ENCODE assay signal across 11 cellular contexts in genomic region chr17:7580631-7581554, GRCh38. TPM values are rescaled to one million over a fixed set of nuclear protein-coding genes. Genes with fewer than 3 reads are reported as not detected.
DNase-seq lines count a peak whose midpoint lies in the region; ATAC-seq and TF ChIP-seq lines count a peak whose summit lies in the region.
"Had no signal": no experiment of that assay in that cellular context is flagged by ENCODE, and none has a peak within 500 bp of the region (broad histone marks: within the 10 kb centered on the region; RNA-seq: fewer than 3 reads in every experiment).

No MANE protein-coding gene starts in this region.

- peaks cover 25% of the 10 kb centered on the region for H3K4me1 Mint-ChIP-seq in Caco-2 (ENCODE audit: low read depth, unreplicated experiment)

- CTCF ChIA-PET in Caco-2 (lab: Charles Lee) (no interaction called here), Panc1 (lab: Charles Lee) (interaction anchor here (0.6 to 1.4 kb wide), 4 partner anchors 21 to 366 kb away, joined by 3 to 4 read pairs (median 3); partner anchors contain the start of gene TP53)

- BruUV-seq in Caco-2 (replicated peaks; lab: Mats Ljungman, UMichigan) (no TSS peak), Panc1 (replicated peaks; lab: Mats Ljungman, UMichigan) (no TSS peak)

- in situ Hi-C loops in Panc1 (cut with HindIII; ENCODE audit: low pct_unique_long_range_greater_than_20kb, low sequenced_read_pairs), result no loop called here

- peaks cover 76% of the 10 kb centered on the region for H3K36me3 Mint-ChIP-seq in Caco-2 (ENCODE audit: insufficient read depth, unreplicated experiment)

- H3K4me1 ChIP-seq in Caco-2, result peaks cover 10% of the 10 kb centered on the region
- peaks cover 64% of the 10 kb centered on the region for H3K4me1 ChIP-seq in Panc1 (ENCODE audit: control insufficient read depth, insufficient read depth, low read length)
- H3K4me1 ChIP-seq in neutrophil (ENCODE audit: control insufficient read depth in 1 of 2, insufficient read depth in 1 of 2, low read depth in 1 of 2, low read length in 1 of 2), result peaks cover 59 to 65% of the 10 kb centered on the region in 2 experiments

- H3K4me3 ChIP-seq in Caco-2 (ENCODE audit: low read depth, low read length) (no peak overlapping the region), Panc1 (ENCODE audit: low read depth in 2 of 2, low read length in 2 of 2) (peak overlapping the region in 1 of 2 experiments; percentile 45; a peak in 2 of 4 replicates), dorsolateral prefrontal cortex (peak overlapping the region in 48 of 59 donors; percentile 7 to 89 (median 63)), neutrophil (ENCODE audit: low read depth in 1 of 2, low read length in 1 of 2) (peak overlapping the region; percentile 34 to 54)

- no peaks in the 10 kb centered on the region for H3K9me3 ChIP-seq in Caco-2
- no peaks in the 10 kb centered on the region for H3K9me3 ChIP-seq in Panc1 (ENCODE audit: control insufficient read depth, insufficient read depth, low read depth, low read length)
- peaks cover 3% of the 10 kb centered on the region for H3K9me3 ChIP-seq in neutrophil

- TF ChIP-seq CTCF in Caco-2 (IDR thresholded peaks at IDR 0.05; ENCODE audit: insufficient read depth in 1 of 2, low read depth in 1 of 2, low read length in 1 of 2, severe bottlenecking in 1 of 2, unreplicated experiment in 1 of 2), result no peak
- no peak for TF ChIP-seq CTCF in Panc1 (IDR thresholded peaks at IDR 0.05)
- no peak for TF ChIP-seq CTCF in dorsolateral prefrontal cortex (IDR thresholded peaks at IDR 0.05 in 54 of 56, conservative IDR thresholded peaks at IDR 0.05 in 2 of 56; ENCODE audit: low read depth in 1 of 56, partially characterized antibody in 56 of 56)
- TF ChIP-seq CTCF in neutrophil (IDR thresholded peaks at IDR 0.05), result no peak

- H3K27ac ChIP-seq in Panc1 (ENCODE audit: low read length), result peak overlapping the region; percentile 85
- H3K27ac ChIP-seq in dorsolateral prefrontal cortex, result peak overlapping the region in 55 of 59 donors; percentile 18 to 100 (median 97)
- H3K27ac ChIP-seq in neutrophil, result peak overlapping the region; percentile 92

- no peaks in the 10 kb centered on the region; the same call in 1 of the 2 replicates for H3K36me3 ChIP-seq in Caco-2 (ENCODE audit: control insufficient read depth, insufficient read depth, low read length)
- peaks cover 7% of the 10 kb centered on the region for H3K36me3 ChIP-seq in Panc1 (ENCODE audit: control insufficient read depth, insufficient read depth, low read length)
- H3K36me3 ChIP-seq in neutrophil, result peaks cover 32% of the 10 kb centered on the region

- no peak for DNase-seq in Caco-2
- no peak for DNase-seq in Panc1 (ENCODE audit: low read depth, low spot score)
- DNase-seq in dorsolateral prefrontal cortex, result no peak
- no peak for DNase-seq in activated effector memory CD4-positive, alpha-beta T cell treated with anti-CD3 and anti-CD28 coated beads, Interleukin-2, amount 50 U/mL, for 16 hours
- DNase-seq in NCI-H2227 treated with DMSO at 0.1 percent for 48 hours (lab: John Stamatoyannopoulos, UW), result no peak
- no peak for DNase-seq in cortex of kidney (lab: John Stamatoyannopoulos, UW)
- DNase-seq: activated effector memory CD4-positive, alpha-beta T cell treated with Interleukin-2 at 50 U/mL for 16 hours; NCI-H69; stimulated activated CD8-positive, alpha-beta memory T cell treated with anti-CD3 and anti-CD28 coated beads, Interleukin-4, amount 100 ng/mL, for 48 hours had no signal

- H3K27me3 Mint-ChIP-seq in Caco-2 (ENCODE audit: insufficient read depth, unreplicated experiment), result no peaks in the 10 kb centered on the region

- intact Hi-C loops in Caco-2 (cut with micrococcal nuclease; ENCODE audit: unreplicated experiment) (no loop called here), Panc1 (cut with micrococcal nuclease; ENCODE audit: unreplicated experiment) (no loop called here), dorsolateral prefrontal cortex (cut with DNase I) (loop anchor here in 1 of 2 donors (5.0 kb wide), 1 partner anchor 274 kb away; the partner anchor contains the start of gene EIF5A)

- H3K27me3 ChIP-seq in Caco-2 (replicated peaks; ENCODE audit: control insufficient read depth, insufficient read depth, low read length), result no peaks in the 10 kb centered on the region
- H3K27me3 ChIP-seq in Panc1 (ENCODE audit: control insufficient read depth, insufficient read depth, low read length), result no peaks in the 10 kb centered on the region
- no peaks in the 10 kb centered on the region for H3K27me3 ChIP-seq in dorsolateral prefrontal cortex
- no peaks in the 10 kb centered on the region for H3K27me3 ChIP-seq in neutrophil

- H3K27ac Mint-ChIP-seq in Caco-2 (ENCODE audit: unreplicated experiment), result peak overlapping the region; percentile 85

- peak overlapping the region; percentile 96 for H3K4me3 Mint-ChIP-seq in Caco-2 (ENCODE audit: unreplicated experiment)

- POLR2A ChIA-PET in Caco-2 (lab: Charles Lee) (no interaction called here), Panc1 (lab: Charles Lee) (interaction anchor here (0.6 kb wide), 1 partner anchor 106 kb away, joined by 3 read pairs; the partner anchor contains the start of gene TP53)

- no peak for ATAC-seq in Panc1
- no peak for ATAC-seq in HG03457 (IDR thresholded peaks at IDR 0.05; ENCODE audit: unreplicated experiment)

- H3K9me3 Mint-ChIP-seq in Caco-2 (ENCODE audit: unreplicated experiment), result no peaks in the 10 kb centered on the region

RNA-seq across cellular contexts. Expression of gene CD68, which starts 1.5 kb away (rescaled TPM):
- total RNA-seq in Caco-2 (2022), result 1.1 and 1.6 TPM in 2 replicates
- 51.6 TPM for total RNA-seq in Panc1 (2021; ENCODE audit: unreplicated experiment)
- polyA plus RNA-seq in Panc1 (2012; ENCODE audit: insufficient read length), result 47.6 TPM
- 10 to 100 TPM in 94 of 120 experiments, 1 to 10 TPM in 26; 2.6 to 53.1 (median 15.0) TPM for total RNA-seq in dorsolateral prefrontal cortex

RNA-seq across cellular contexts. Expression of gene MPDU1, which starts 2.8 kb away (rescaled TPM):
- total RNA-seq in Caco-2 (2022) (44.2 and 49.7 TPM in 2 replicates), Panc1 (2021; ENCODE audit: unreplicated experiment) (47.1 TPM), dorsolateral prefrontal cortex (10 to 100 TPM; 25.1 to 53.7 (median 34.4) TPM)
- polyA plus RNA-seq in Panc1 (2012; ENCODE audit: insufficient read length), result 68.0 TPM

RNA-seq across cellular contexts. Expression of gene SOX15, which starts 9.0 kb away (rescaled TPM):
- total RNA-seq in Caco-2 (2022) (0.53 TPM in 1 of 2 replicates, not detected in the other), Panc1 (2021; ENCODE audit: unreplicated experiment) (0.33 TPM), dorsolateral prefrontal cortex (10 to 100 TPM in 27 of 120 experiments, 1 to 10 TPM in 93; 3.6 to 16.6 (median 8.0) TPM)
- polyA plus RNA-seq in Panc1 (2012; ENCODE audit: insufficient read length), result 1.1 TPM

RNA-seq across cellular contexts. Expression of gene SENP3, which starts 19.2 kb away (rescaled TPM):
- 29.2 and 30.2 TPM in 2 replicates for total RNA-seq in Caco-2 (2022)
- total RNA-seq in Panc1 (2021; ENCODE audit: unreplicated experiment), result 63.7 TPM
- 68.6 TPM for polyA plus RNA-seq in Panc1 (2012; ENCODE audit: insufficient read length)
- total RNA-seq in dorsolateral prefrontal cortex, result 10 to 100 TPM; 41.4 to 93.2 (median 61.6) TPM

RNA-seq across cellular contexts. Expression of gene TNFSF13, which starts 22.3 kb away (rescaled TPM):
- total RNA-seq in Caco-2 (2022) (0.20 TPM in 1 of 2 replicates, not detected in the other), Panc1 (2021; ENCODE audit: unreplicated experiment) (2.3 TPM), dorsolateral prefrontal cortex (10 to 100 TPM in 119 of 120 experiments, 1 to 10 TPM in 1; 9.4 to 59.7 (median 21.7) TPM)
- 3.1 TPM for polyA plus RNA-seq in Panc1 (2012; ENCODE audit: insufficient read length)
